ENCODE assay signal across 14 cellular contexts in genomic region chr7:35384761-35385700, GRCh38.
"Had no signal": no experiment of that assay in that cellular context is flagged by ENCODE, and none has a peak within 500 bp of the region (broad histone marks: within the 10 kb centered on the region; RNA-seq: fewer than 3 reads in every experiment).

No MANE protein-coding gene starts in this region.

- H3K9me3 ChIP-seq: gastrocnemius medialis, psoas muscle, stomach, testis, upper lobe of left lung had no signal

- H3K27me3 ChIP-seq: hepatocyte, stomach, testis, upper lobe of left lung had no signal

- H3K4me2 ChIP-seq: hepatocyte had no signal

- H3K79me2 ChIP-seq: hepatocyte had no signal

- ATAC-seq: gastrocnemius medialis, psoas muscle had no signal

- H3K36me3 ChIP-seq: gastrocnemius medialis, stomach, upper lobe of left lung had no signal

- H3K4me1 ChIP-seq: gastrocnemius medialis, psoas muscle, stomach, testis had no signal

- H3K27ac ChIP-seq: dorsolateral prefrontal cortex, gastrocnemius medialis, hepatocyte, psoas muscle, stomach, testis, upper lobe of left lung had no signal

- DNase-seq: activated CD4-positive, alpha-beta memory T cell treated with anti-CD3 and anti-CD28 coated beads, Interleukin-2, amount 10 ng/mL, durations not matched to agents 7 days and 5 days; activated naive CD4-positive, alpha-beta T cell treated with anti-CD3 and anti-CD28 coated beads, Interleukin-2, amount 10 ng/mL, durations not matched to agents 7 days and 5 days; activated T-cell treated with anti-CD3 and anti-CD28 coated beads, Interleukin-2, amount 50 U/mL, for 24 hours; dorsolateral prefrontal cortex; endodermal cell; gastrocnemius medialis; kidney; psoas muscle; stimulated activated CD4-positive, alpha-beta T cell treated with anti-CD3 and anti-CD28 coated beads, Interleukin-12 subunit alpha, Interleukin-12 subunit beta, amount 100 ng/mL, for 4 hours; stimulated activated CD4-positive, alpha-beta T cell treated with anti-CD3 and anti-CD28 coated beads, Interleukin-2, amount 100 ng/mL, for 24 hours; stomach; testis; upper lobe of left lung had no signal

- H2AFZ ChIP-seq: hepatocyte had no signal

- H3K4me3 ChIP-seq: dorsolateral prefrontal cortex, gastrocnemius medialis, hepatocyte, psoas muscle, stomach, testis, upper lobe of left lung had no signal

- FAIRE-seq: kidney had no signal
